25 cellular contexts compared by ENCODE assay signal in the genomic region with DNA sequence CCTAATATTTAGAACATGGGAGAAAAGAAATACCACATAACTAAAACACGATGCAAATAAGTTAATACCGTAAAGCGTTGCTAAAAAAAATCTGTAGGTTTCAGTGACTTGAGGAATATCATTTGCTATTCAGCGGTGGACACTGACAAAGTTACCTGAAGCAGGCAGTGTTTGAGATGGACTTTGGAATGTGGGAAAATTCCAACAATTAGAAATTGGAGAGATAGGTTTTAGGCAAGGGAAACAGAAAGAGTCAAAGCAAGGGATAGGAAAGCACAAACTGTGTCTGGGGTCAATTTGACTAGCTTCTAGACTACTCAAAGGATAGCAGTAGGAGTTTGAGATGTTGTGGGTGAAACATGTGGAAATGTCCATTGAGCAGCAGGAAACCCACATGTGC.
"Had no signal": no experiment of that assay in that cellular context is flagged by ENCODE, and none has a peak within 500 bp of the region (broad histone marks: within the 10 kb centered on the region; RNA-seq: fewer than 3 reads in every experiment).

No MANE protein-coding gene starts in this region.

- H3K4me3 ChIP-seq: colonic mucosa, esophagus squamous epithelium, gastrocnemius medialis, heart right ventricle, left ventricle myocardium inferior, lower lobe of right lung had no signal

- H3K4me3 Mint-ChIP-seq: dendritic cell treated with granulocyte-macrophage colony-stimulating factor and Interleukin-4, amounts not matched to agents 40 ng/mL and 50 ng/mL, for 4 days; effector memory CD8-positive, alpha-beta T cell; endodermal cell; naive thymus-derived CD4-positive, alpha-beta T cell had no signal

- H3K36me3 ChIP-seq: colonic mucosa, esophagus squamous epithelium, gastrocnemius medialis, heart right ventricle, left ventricle myocardium inferior, lower lobe of right lung had no signal

- H3K36me3 Mint-ChIP-seq: naive thymus-derived CD4-positive, alpha-beta T cell had no signal

- H3K4me1 Mint-ChIP-seq: endodermal cell had no signal

- H3K27me3 Mint-ChIP-seq: dendritic cell treated with granulocyte-macrophage colony-stimulating factor and Interleukin-4, amounts not matched to agents 40 ng/mL and 50 ng/mL, for 4 days; effector memory CD8-positive, alpha-beta T cell had no signal

- DNase-seq: colonic mucosa; cortex of kidney; effector CD8-positive, alpha-beta T cell; effector memory CD8-positive, alpha-beta T cell; endodermal cell; erythroblast; esophagus squamous epithelium; foreskin fibroblast; foreskin melanocyte; gastrocnemius medialis; glutamatergic neuron; head of caudate nucleus; heart right ventricle; hippocampal formation; left cardiac atrium; left ventricle myocardium inferior; lower lobe of right lung; mesendoderm; midbrain; naive thymus-derived CD4-positive, alpha-beta T cell had no signal

- FAIRE-seq: endometrium, islet of Langerhans had no signal

- H3K9me3 Mint-ChIP-seq: dendritic cell treated with granulocyte-macrophage colony-stimulating factor and Interleukin-4, amounts not matched to agents 40 ng/mL and 50 ng/mL, for 4 days; effector memory CD8-positive, alpha-beta T cell; endodermal cell; naive thymus-derived CD4-positive, alpha-beta T cell had no signal

- H3K9me3 ChIP-seq: colonic mucosa, esophagus squamous epithelium, gastrocnemius medialis, heart right ventricle, left ventricle myocardium inferior, lower lobe of right lung had no signal

- H3K27ac Mint-ChIP-seq: dendritic cell treated with granulocyte-macrophage colony-stimulating factor and Interleukin-4, amounts not matched to agents 40 ng/mL and 50 ng/mL, for 4 days; effector memory CD8-positive, alpha-beta T cell; endodermal cell; naive thymus-derived CD4-positive, alpha-beta T cell had no signal

- H3K27ac ChIP-seq: colonic mucosa, epithelial cell of prostate, esophagus squamous epithelium, gastrocnemius medialis, heart right ventricle, left ventricle myocardium inferior, lower lobe of right lung had no signal

- H3K27me3 ChIP-seq: colonic mucosa, esophagus squamous epithelium, gastrocnemius medialis, heart right ventricle had no signal

- ATAC-seq: effector memory CD8-positive, alpha-beta T cell; esophagus mucosa; gastrocnemius medialis; left cardiac atrium; lower lobe of right lung; naive thymus-derived CD4-positive, alpha-beta T cell had no signal

- H3K4me1 ChIP-seq: colonic mucosa, esophagus squamous epithelium had no signal
